Comparison of ENCODE assay signal across 8 cellular contexts in the genomic region with DNA sequence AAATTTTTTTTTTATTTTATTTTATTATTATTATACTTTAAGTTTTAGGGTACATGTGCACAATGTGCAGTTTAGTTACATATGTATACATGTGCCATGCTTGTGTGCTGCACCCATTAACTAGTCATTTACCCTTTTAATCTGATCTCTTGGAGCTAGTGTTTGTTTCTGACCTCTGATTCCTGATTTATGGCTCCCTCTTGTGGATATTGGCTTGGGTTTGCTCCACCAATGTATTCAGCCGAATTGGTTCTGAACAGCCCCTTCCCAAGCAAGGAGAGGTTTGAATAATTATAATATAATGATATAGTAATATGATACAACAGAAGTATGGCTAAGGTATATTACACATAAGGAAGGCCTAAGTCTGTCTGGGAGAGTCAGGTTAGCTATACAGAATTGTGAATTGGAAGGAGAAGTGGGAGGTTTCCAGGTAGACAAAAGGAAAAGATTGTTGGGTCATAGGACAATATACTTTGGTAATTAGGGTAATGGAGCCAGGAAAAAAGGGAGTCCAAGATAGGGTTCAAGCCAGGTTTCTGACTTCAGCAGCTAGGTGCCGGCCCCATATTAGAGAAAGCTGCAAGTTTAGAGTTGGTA. TPM values are rescaled to one million over a fixed set of nuclear protein-coding genes. Genes with fewer than 3 reads are reported as not detected.
A peak's percentile ranks its signal among the peaks of the same experiment; 100 is the strongest.
DNase-seq lines count a peak whose midpoint lies in the region; ATAC-seq, FAIRE-seq and TF ChIP-seq lines count a peak whose summit lies in the region.

No MANE protein-coding gene starts in this region.

- TF ChIP-seq CTCF in body of pancreas (IDR thresholded peaks at IDR 0.05) = peak; percentile 12 to 71 (median 68)

- intact Hi-C loops in body of pancreas (cut with DNase I) = no loop called here
- intact Hi-C loops in left colon (cut with DNase I, micrococcal nuclease) = loop anchor here in 1 of 2 donors (10.0 kb wide), 1 partner anchor 376 kb away; no protein-coding TSS in a partner anchor

- no peaks in the 10 kb centered on the region for H3K9me3 ChIP-seq in body of pancreas
- no peaks in the 10 kb centered on the region for H3K9me3 ChIP-seq in MG63

- 20 to 27% methylated on average over 2 of the region's 2 CpGs for WGBS in body of pancreas, 2 donors

- DNase-seq in COLO668 (lab: John Stamatoyannopoulos, UW; ENCODE audit: unreplicated experiment) (peak; percentile 37), HK-2 (ENCODE audit: unreplicated experiment) (peak; percentile 16), NCI-H69 (lab: John Stamatoyannopoulos, UW) (peak; percentile 71), body of pancreas (peak in 3 of 4 donors; percentile 22 to 42 (median 28)), left colon (no peak), GM12891 (ENCODE audit: insufficient read length, low spot score) (no peak), MG63 (no peak)

- peak; percentile 70 for ATAC-seq in GM18907 (IDR thresholded peaks at IDR 0.05; ENCODE audit: unreplicated experiment)
- peak; percentile 48 for ATAC-seq in body of pancreas
- peak; percentile 77 for ATAC-seq in left colon

- H3K4me3 ChIP-seq in body of pancreas = no peak overlapping the region
- no peak overlapping the region for H3K4me3 ChIP-seq in MG63

- no peak overlapping the region for H3K27ac ChIP-seq in body of pancreas

- no peaks in the 10 kb centered on the region for H3K36me3 ChIP-seq in body of pancreas (replicated peaks in 1 of 2; ENCODE audit: insufficient read depth in 1 of 2, low read depth in 2 of 2)
- no peaks in the 10 kb centered on the region for H3K36me3 ChIP-seq in MG63

- H3K27me3 ChIP-seq in body of pancreas = no peaks in the 10 kb centered on the region
- H3K27me3 ChIP-seq in MG63 = no peaks in the 10 kb centered on the region; the same call in 1 of the 2 replicates

- H3K4me1 ChIP-seq in body of pancreas = no peaks in the 10 kb centered on the region

- TF ChIP-seq POLR2A in body of pancreas (IDR thresholded peaks at IDR 0.05) = no peak
- TF ChIP-seq POLR2A in GM12891 (IDR thresholded peaks at IDR 0.05; ENCODE audit: low read depth, low read length) = no peak

- FAIRE-seq in GM12891 (lab: Jason Lieb, UNC) = no peak

TF ChIP-seq in GM12891, 5 proteins besides CTCF, POLR2A, EP300 and RAD21:
- TF ChIP-seq PAX5 (IDR thresholded peaks at IDR 0.05; ENCODE audit: insufficient read depth, low read length, severe bottlenecking) (no peak), TAF1 (IDR thresholded peaks at IDR 0.05; ENCODE audit: low read depth, low read length) (no peak), POU2F2 (IDR thresholded peaks at IDR 0.05; ENCODE audit: low read depth, low read length) (no peak), POLR2AphosphoS5 (IDR thresholded peaks at IDR 0.05; ENCODE audit: low read depth, low read length) (no peak), SPI1 (IDR thresholded peaks at IDR 0.05; ENCODE audit: low read depth, low read length) (no peak)

RNA-seq across cellular contexts. Expression of a gene that starts 53.1 kb away (rescaled TPM):
- 1 to 10 TPM; 2.1 to 2.3 TPM for total RNA-seq in body of pancreas
- total RNA-seq in left colon = 1 to 10 TPM; 1.7 to 3.9 TPM
- polyA plus RNA-seq in GM12891 (2012; ENCODE audit: low read depth, missing spikeins) = 0.04 TPM
- total RNA-seq in MG63 (2014; rRNA removed; shearing (Covaris generic); ENCODE audit: low replicate concordance) = under 0.01 TPM in 1 of 2 replicates, not detected in the other

Comparison
In these comparisons a context has a peak if more than half of its experiments do, and no peak if none do; other contexts are left out.
1. DNase-seq: peak in COLO668 (single experiment), HK-2 (single experiment), NCI-H69 (single experiment) and body of pancreas (3 of 4); none in left colon (0 of 2), GM12891 (single experiment) and MG63 (single experiment).
2. Peak in every context shown above with its lines, with median percentiles within 50 percentile points of each other: ATAC-seq.